In the genomic region with DNA sequence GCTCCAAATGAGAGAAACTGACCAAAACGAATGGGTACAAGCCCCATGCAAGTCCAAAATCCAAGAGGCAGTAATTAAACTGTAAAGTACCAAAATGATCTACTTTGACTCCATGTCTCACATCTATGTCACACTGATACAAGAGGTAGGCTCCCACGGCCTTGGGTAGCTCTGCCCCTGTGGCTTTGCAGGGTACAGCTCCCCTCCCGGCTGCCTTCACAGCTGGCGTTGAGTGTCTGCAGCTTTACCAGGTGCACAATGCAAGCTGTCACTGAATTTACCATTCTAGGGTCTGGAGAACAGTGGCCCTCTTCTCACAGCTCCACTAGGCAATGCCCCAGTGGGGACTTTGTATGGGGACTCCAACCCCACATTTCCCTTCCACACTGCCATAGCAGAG, we compare ENCODE assay signal across 25 cellular contexts.
DNase-seq lines count a peak whose midpoint lies in the region; ATAC-seq, FAIRE-seq and TF ChIP-seq lines count a peak whose summit lies in the region.
"Had no signal": no experiment of that assay in that cellular context is flagged by ENCODE, and none has a peak within 500 bp of the region (broad histone marks: within the 10 kb centered on the region; RNA-seq: fewer than 3 reads in every experiment).

No MANE protein-coding gene starts in this region.

- H3K4me1 Mint-ChIP-seq in MCF 10A (ENCODE audit: insufficient read depth, unreplicated experiment), result peaks cover 4% of the 10 kb centered on the region
- H3K4me1 Mint-ChIP-seq in stimulated activated naive B cell treated with anti-CD40 and anti-IgM and Interleukin-4, amounts not matched to agents 10 μg/mL and 1 μg/mL and 100 μg/mL, for 72 hours, result peaks cover 2 to 11% of the 10 kb centered on the region in 2 donors
- H3K4me1 Mint-ChIP-seq: CD14-positive monocyte; CD8-positive, alpha-beta memory T cell had no signal

- no peak overlapping the region for H3K4me2 ChIP-seq in K562 (ENCODE audit: insufficient read depth, low read length)
- H3K4me2 ChIP-seq: A549; BLaER1 treated with 17β-estradiol and CSF1 and Interleukin-3, amounts not matched to agents 10 nM and 100 nM had no signal

- H3K9me3 ChIP-seq in breast epithelium, result no peaks in the 10 kb centered on the region
- no peaks in the 10 kb centered on the region for H3K9me3 ChIP-seq in K562 (replicated peaks; ENCODE audit: control insufficient read depth, insufficient read depth, low read depth, low read length)
- H3K9me3 ChIP-seq: BE2C, HAP-1 had no signal

- H4K20me1 ChIP-seq in K562 (replicated peaks; ENCODE audit: control insufficient read depth, insufficient read depth, low read length), result no peaks in the 10 kb centered on the region

- no peak for TF ChIP-seq EP300 in K562 (IDR thresholded peaks at IDR 0.05; ENCODE audit: low read length)

- no peak overlapping the region for H3K4me3 ChIP-seq in breast epithelium
- H3K4me3 ChIP-seq in K562, result no peak overlapping the region
- H3K4me3 ChIP-seq: A549; BLaER1 treated with 17β-estradiol and CSF1 and Interleukin-3, amounts not matched to agents 10 nM and 100 nM; HAP-1 had no signal

- BruUV-seq in MCF 10A (replicated peaks; lab: Mats Ljungman, UMichigan) (no TSS peak), K562 (replicated peaks; lab: Mats Ljungman, UMichigan) (no TSS peak)

- no peak overlapping the region for H3K4me3 Mint-ChIP-seq in MCF 10A (ENCODE audit: unreplicated experiment)
- no peak overlapping the region for H3K4me3 Mint-ChIP-seq in stimulated activated naive B cell treated with anti-CD40 and anti-IgM and Interleukin-4, amounts not matched to agents 10 μg/mL and 1 μg/mL and 100 μg/mL, for 72 hours
- H3K4me3 Mint-ChIP-seq: CD14-positive monocyte; CD4-positive, alpha-beta T cell; CD8-positive, alpha-beta memory T cell; HFFc6 had no signal

- H3K27ac Mint-ChIP-seq in MCF 10A (ENCODE audit: low read depth, unreplicated experiment), result peak overlapping the region; percentile 37
- peak overlapping the region; percentile 31 for H3K27ac Mint-ChIP-seq in stimulated activated naive B cell treated with anti-CD40 and anti-IgM and Interleukin-4, amounts not matched to agents 10 μg/mL and 1 μg/mL and 100 μg/mL, for 72 hours
- H3K27ac Mint-ChIP-seq: CD14-positive monocyte; CD4-positive, alpha-beta T cell; HFFc6 had no signal

- DNase-seq in MCF 10A (ENCODE audit: unreplicated experiment), result no peak
- DNase-seq in breast epithelium (ENCODE audit: low spot score in 2 of 2), result no peak
- no peak for DNase-seq in K562 (ENCODE audit: extremely low read depth in 1 of 4, low spot score in 3 of 4)
- no peak for DNase-seq in stimulated activated naive B cell treated with anti-CD40 and anti-IgM and Interleukin-4, amounts not matched to agents 10 μg/mL and 1 μg/mL and 100 μg/mL, for 72 hours
- DNase-seq: 8988T; ACHN; AML-193; BE2C; CD4-positive, alpha-beta T cell; CD8-positive, alpha-beta memory T cell; DMS 273 treated with DMSO at 0.1 percent for 48 hours; DMS79; GF-D8; GOT3; HFFc6 had no signal

- in situ Hi-C loops in K562 (cut with MboI), result loop anchor here (5.0 to 25.0 kb wide), 2 partner anchors 403 to 978 kb away; no protein-coding TSS in a partner anchor

- H3K9me1 ChIP-seq in K562 (ENCODE audit: control insufficient read depth, insufficient read depth, low read length), result no peaks in the 10 kb centered on the region

- ATAC-seq in K562 (peak; percentile 39), HG02642 (IDR thresholded peaks at IDR 0.05; ENCODE audit: poor library complexity, unreplicated experiment) (no peak), GM19455 (IDR thresholded peaks at IDR 0.05; ENCODE audit: unreplicated experiment) (no peak)
- no peak for ATAC-seq in stimulated activated naive B cell treated with anti-CD40 and anti-IgM and Interleukin-4, amounts not matched to agents 10 μg/mL and 1 μg/mL and 100 μg/mL, for 72 hours (replicated peaks)
- ATAC-seq: A549 had no signal

- no peaks in the 10 kb centered on the region for H3K27me3 ChIP-seq in breast epithelium
- H3K27me3 ChIP-seq in K562 (ENCODE audit: control insufficient read depth in 2 of 2, insufficient read depth in 2 of 2, low read length in 2 of 2), result no peaks in the 10 kb centered on the region
- H3K27me3 ChIP-seq: BE2C; BLaER1 treated with 17β-estradiol and CSF1 and Interleukin-3, amounts not matched to agents 10 nM and 100 nM had no signal

- no peaks in the 10 kb centered on the region for H3K79me2 ChIP-seq in K562 (ENCODE audit: control insufficient read depth, insufficient read depth, low read length)

- H3K9ac ChIP-seq in K562 (ENCODE audit: insufficient read depth in 1 of 2, low read depth in 2 of 2, low read length in 2 of 2), result no peak overlapping the region
- H3K9ac ChIP-seq: BLaER1 treated with 17β-estradiol and CSF1 and Interleukin-3, amounts not matched to agents 10 nM and 100 nM had no signal

- H3K4me1 ChIP-seq in breast epithelium (no peaks in the 10 kb centered on the region), K562 (replicated peaks in 1 of 2; ENCODE audit: control insufficient read depth in 2 of 2, insufficient read depth in 2 of 2, low read length in 2 of 2) (no peaks in the 10 kb centered on the region; a peak in 1 of 5 replicates)
- H3K4me1 ChIP-seq: BE2C; BLaER1 treated with 17β-estradiol and CSF1 and Interleukin-3, amounts not matched to agents 10 nM and 100 nM had no signal

- intact Hi-C loops in MCF 10A (cut with micrococcal nuclease), result no loop called here
- intact Hi-C loops in breast epithelium (cut with DNase I; ENCODE audit: low total_unique reads), result no loop called here
- intact Hi-C loops in K562 (cut with micrococcal nuclease), result loop anchor here (5.0 to 10.0 kb wide), 2 partner anchors 213 to 541 kb away; no protein-coding TSS in a partner anchor

- no peaks in the 10 kb centered on the region for H3K9me3 Mint-ChIP-seq in MCF 10A (ENCODE audit: unreplicated experiment)
- peaks cover 16 to 21% of the 10 kb centered on the region in 2 donors for H3K9me3 Mint-ChIP-seq in stimulated activated naive B cell treated with anti-CD40 and anti-IgM and Interleukin-4, amounts not matched to agents 10 μg/mL and 1 μg/mL and 100 μg/mL, for 72 hours
- H3K9me3 Mint-ChIP-seq: CD4-positive, alpha-beta T cell; CD8-positive, alpha-beta memory T cell; HFFc6 had no signal

- H3K36me3 Mint-ChIP-seq in MCF 10A (ENCODE audit: insufficient read depth, unreplicated experiment), result no peaks in the 10 kb centered on the region
- peaks cover 41 to 51% of the 10 kb centered on the region in 2 donors for H3K36me3 Mint-ChIP-seq in stimulated activated naive B cell treated with anti-CD40 and anti-IgM and Interleukin-4, amounts not matched to agents 10 μg/mL and 1 μg/mL and 100 μg/mL, for 72 hours

- no peaks in the 10 kb centered on the region for H3K27me3 Mint-ChIP-seq in MCF 10A (ENCODE audit: insufficient read depth, unreplicated experiment)
- H3K27me3 Mint-ChIP-seq in stimulated activated naive B cell treated with anti-CD40 and anti-IgM and Interleukin-4, amounts not matched to agents 10 μg/mL and 1 μg/mL and 100 μg/mL, for 72 hours, result no peaks in the 10 kb centered on the region
- H3K27me3 Mint-ChIP-seq: CD4-positive, alpha-beta T cell had no signal

- no peak for FAIRE-seq in K562 (lab: Jason Lieb, UNC)
- FAIRE-seq: A549, D721Med, GM12891, GM18507, H54 had no signal

- no peak for TF ChIP-seq RAD21 in K562 (CRISPR knock-in tag; conservative IDR thresholded peaks at IDR 0.05 in 1 of 2, IDR thresholded peaks at IDR 0.05 in 1 of 2)

- CTCF ChIA-PET in MCF 10A (lab: Yijun Ruan, JAX) (interaction anchor here (0.5 to 8.9 kb wide), 2 partner anchors 120 to 408 kb away, joined by 3 to 124 read pairs; no protein-coding TSS in a partner anchor), K562 (lab: Yijun Ruan, JAX; ENCODE audit: low intra/inter-chr PET ratio) (no interaction called here)

- no peak overlapping the region for H2AFZ ChIP-seq in K562 (ENCODE audit: low read depth, low read length)

- WGBS in K562 (ENCODE audit: insufficient coverage, low coverage, missing lambda C conversion rate), result 36% methylated on average over 4 of the region's 4 CpGs

- H3K27ac ChIP-seq in breast epithelium, result no peak overlapping the region
- H3K27ac ChIP-seq in K562 (ENCODE audit: extremely low read depth, low read depth, low read length), result no peak overlapping the region
- H3K27ac ChIP-seq: BLaER1 treated with 17β-estradiol and CSF1 and Interleukin-3, amounts not matched to agents 10 nM and 100 nM had no signal

- H3K36me3 ChIP-seq in breast epithelium, result no peaks in the 10 kb centered on the region
- no peaks in the 10 kb centered on the region for H3K36me3 ChIP-seq in K562 (ENCODE audit: control insufficient read depth, insufficient read depth, low read length)
- H3K36me3 ChIP-seq: BE2C, HAP-1 had no signal

- POLR2A ChIA-PET in MCF 10A (lab: Yijun Ruan, JAX), result no interaction called here
- POLR2A ChIA-PET in K562 (lab: Yijun Ruan, JAX), result interaction anchor here (1.6 kb wide), 1 partner anchor 10 kb away, joined by 3 read pairs; no protein-coding TSS in a partner anchor

- TF ChIP-seq POLR2A in breast epithelium (IDR thresholded peaks at IDR 0.05) (no peak), K562 (conservative IDR thresholded peaks at IDR 0.05) (no peak)

- no peak for TF ChIP-seq CTCF in MCF 10A (IDR thresholded peaks at IDR 0.05; ENCODE audit: unreplicated experiment)
- no peak for TF ChIP-seq CTCF in breast epithelium (IDR thresholded peaks at IDR 0.05)
- TF ChIP-seq CTCF in K562 (IDR thresholded peaks at IDR 0.05 in 2 of 3, conservative IDR thresholded peaks at IDR 0.05 in 1 of 3; ENCODE audit: insufficient read depth in 2 of 3, low read depth in 1 of 3, low read length in 3 of 3), result no peak

TF ChIP-seq in K562, 482 proteins besides CTCF, POLR2A, EP300 and RAD21 (continues in another document):
- TF ChIP-seq, protein P1, sequence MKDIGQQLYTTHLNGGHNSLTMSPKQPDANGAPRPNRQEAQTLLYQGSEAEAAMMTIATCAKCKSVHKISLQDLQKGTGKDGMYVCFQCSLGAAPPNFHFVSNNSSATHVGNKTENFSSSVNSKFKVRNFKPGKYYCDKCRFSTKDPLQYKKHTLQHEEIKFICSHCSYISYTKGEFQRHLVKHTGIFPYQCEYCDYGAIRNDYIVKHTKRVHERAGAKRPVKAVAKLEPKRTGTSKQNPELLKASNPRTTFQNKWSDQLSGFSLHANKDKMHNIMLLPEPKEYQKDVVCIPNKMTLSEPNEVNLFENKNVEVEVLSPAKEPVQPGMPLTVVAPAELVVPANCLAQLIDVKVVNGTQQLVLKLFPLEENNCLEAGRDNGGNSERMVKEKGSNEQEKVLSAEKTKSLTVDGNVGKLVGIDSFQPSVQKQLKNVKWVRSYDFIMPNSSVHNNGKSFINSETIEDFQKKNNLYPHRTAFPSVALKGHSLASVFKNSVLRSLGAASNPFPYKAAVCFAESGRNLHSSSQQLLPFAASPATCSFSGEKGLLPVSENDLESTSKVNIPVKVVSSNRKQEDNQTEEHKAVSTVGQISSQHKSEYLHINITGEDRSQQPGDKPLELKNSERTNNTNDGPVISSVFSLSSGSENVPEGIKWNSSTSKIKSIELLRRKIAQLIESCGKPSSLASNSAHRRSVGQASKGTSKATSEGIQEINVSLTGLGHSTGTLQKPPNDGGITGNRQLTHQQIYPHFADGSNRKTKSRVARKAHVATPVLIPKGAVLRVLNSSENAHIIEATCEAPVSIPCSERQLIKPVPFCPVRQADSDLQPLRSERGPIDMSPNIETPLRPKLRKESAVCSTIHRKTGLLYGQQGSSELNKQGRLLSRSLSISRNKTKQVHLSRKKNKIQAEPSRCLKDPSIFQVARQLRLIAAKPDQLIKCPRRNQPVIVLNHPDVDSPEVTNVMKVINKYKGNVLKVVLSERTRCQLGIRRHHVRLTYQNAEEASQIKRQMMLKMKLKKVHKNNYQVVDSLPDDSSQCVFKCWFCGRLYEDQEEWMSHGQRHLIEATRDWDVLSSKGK (CRISPR knock-in tag; IDR thresholded peaks at IDR 0.05), result no peak
